ENCODE assay signal across 1 cellular context in the genomic region with DNA sequence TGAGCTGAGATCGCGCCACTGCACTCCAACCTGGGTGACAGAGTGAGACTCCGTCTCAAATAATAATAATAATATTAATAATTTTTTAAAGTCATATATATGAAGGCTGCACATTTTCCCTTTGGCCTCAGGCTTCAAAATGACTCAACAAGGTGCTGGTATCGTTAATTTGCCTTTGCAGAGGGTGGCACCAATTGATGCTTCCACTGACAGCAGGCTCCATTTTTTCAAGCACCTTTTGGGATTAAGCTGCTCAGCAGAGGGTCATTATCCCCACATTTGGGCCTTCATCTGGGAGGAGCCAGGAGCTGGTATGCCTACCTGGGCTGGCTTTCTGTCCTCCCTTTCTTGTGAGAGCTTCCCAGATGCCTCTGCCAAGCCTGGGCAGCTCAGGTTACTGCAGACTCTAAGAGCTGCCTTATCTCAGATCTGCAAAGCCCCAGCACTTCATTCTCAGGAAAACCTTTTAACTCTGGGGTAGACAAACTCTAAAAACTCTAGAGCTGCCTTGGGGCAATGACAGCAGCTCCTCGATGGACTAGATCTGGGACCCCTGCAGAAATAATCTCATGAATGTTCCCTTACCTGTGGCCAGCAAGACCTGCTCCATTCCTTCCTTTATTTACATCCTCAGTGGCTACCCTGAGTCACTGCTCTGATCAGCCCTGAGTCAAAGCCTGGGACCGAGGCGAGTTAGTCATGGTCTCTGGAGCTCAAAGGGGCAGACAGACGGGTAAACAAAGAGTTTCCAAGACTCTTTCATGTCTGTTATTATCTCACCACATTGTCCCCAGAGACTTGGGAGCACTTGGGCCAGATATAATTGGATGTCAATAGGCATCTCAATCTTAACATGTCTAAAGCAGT.
TF ChIP-seq lines count a peak whose summit lies in the region.

No MANE protein-coding gene starts in this region.

TF ChIP-seq in H1, 55 proteins besides CTCF, POLR2A, EP300 and RAD21 (continued from another document):
- no peak for TF ChIP-seq ZNF274 (IDR thresholded peaks at IDR 0.05; ENCODE audit: borderline replicate concordance, extremely low read depth, low read length)
- no peak for TF ChIP-seq GABPA (IDR thresholded peaks at IDR 0.05; ENCODE audit: borderline replicate concordance, insufficient read depth, low read length)
- no peak for TF ChIP-seq TBP (IDR thresholded peaks at IDR 0.05; ENCODE audit: low read depth, low read length)
- TF ChIP-seq USF2 (IDR thresholded peaks at IDR 0.05; ENCODE audit: low read length): no peak
